In the genomic region with DNA sequence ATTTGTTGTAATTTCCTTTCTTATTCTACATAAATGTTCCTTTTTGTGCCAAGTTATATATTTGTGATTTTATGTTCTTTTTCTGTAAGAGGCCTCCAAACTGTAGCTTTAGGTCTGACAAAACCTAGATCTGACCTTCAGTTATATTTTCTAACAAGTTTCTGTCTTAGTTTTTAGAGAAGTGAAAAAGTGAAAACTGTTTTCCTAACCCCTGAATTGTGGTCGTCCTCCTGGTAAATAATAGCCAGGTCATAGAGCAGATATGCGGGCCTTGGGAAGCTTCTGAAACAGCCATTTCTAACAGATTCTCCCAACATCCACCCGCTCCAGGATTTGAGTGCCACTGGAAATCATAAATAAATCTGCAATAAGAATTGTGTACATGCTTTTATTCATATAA, we compare ENCODE assay signal across 16 cellular contexts.
"Had no signal": no experiment of that assay in that cellular context is flagged by ENCODE, and none has a peak within 500 bp of the region (broad histone marks: within the 10 kb centered on the region; RNA-seq: fewer than 3 reads in every experiment).

No MANE protein-coding gene starts in this region.

- H3K4me1 ChIP-seq: body of pancreas, stomach had no signal

- H3K27me3 ChIP-seq: body of pancreas, stomach had no signal

- H3K36me3 ChIP-seq: stomach, thoracic aorta had no signal

- H3K27ac ChIP-seq: body of pancreas, stomach, thoracic aorta had no signal

- FAIRE-seq: colon had no signal

- H3K4me3 ChIP-seq: body of pancreas, stomach, thoracic aorta had no signal

- H3K9me3 ChIP-seq: body of pancreas, stomach, thoracic aorta had no signal

- DNase-seq: activated CD4-positive, alpha-beta T cell treated with anti-CD3 and anti-CD28 coated beads, Interleukin-2, amount 10 ng/mL, durations not matched to agents 24 days and 14 days; activated CD4-positive, CD25-positive, alpha-beta regulatory T cell; activated CD8-positive, alpha-beta memory T cell treated with anti-CD3 and anti-CD28 coated beads, Interleukin-2, amount 50 U/mL, for 4 hours; activated CD8-positive, alpha-beta T cell treated with anti-CD3 and anti-CD28 coated beads, Interleukin-2, amount 10 ng/mL, durations not matched to agents 7 days and 5 days; activated effector memory CD4-positive, alpha-beta T cell treated with anti-CD3 and anti-CD28 coated beads, Interleukin-2, amount 50 U/mL, for 16 hours; activated T-cell treated with anti-CD3 and anti-CD28 coated beads, Interleukin-2, amount 50 U/mL, for 48 hours; amygdala; body of pancreas; caudate nucleus; islet precursor cell; stimulated activated CD4-positive, alpha-beta T cell treated with anti-CD3 and anti-CD28 coated beads, Interleukin-2, amount 100 ng/mL, for 24 hours; stomach had no signal

- ATAC-seq: activated CD8-positive, alpha-beta T cell treated with anti-CD3 and anti-CD28 coated beads, Interleukin-2, amount 10 ng/mL, durations not matched to agents 7 days and 5 days; activated naive CD4-positive, alpha-beta T cell treated with anti-CD3 and anti-CD28 coated beads, Interleukin-2, amount 50 U/mL, for 72 hours; body of pancreas; esophagus mucosa had no signal
